ENCODE assay signal across 27 cellular contexts in the genomic region with DNA sequence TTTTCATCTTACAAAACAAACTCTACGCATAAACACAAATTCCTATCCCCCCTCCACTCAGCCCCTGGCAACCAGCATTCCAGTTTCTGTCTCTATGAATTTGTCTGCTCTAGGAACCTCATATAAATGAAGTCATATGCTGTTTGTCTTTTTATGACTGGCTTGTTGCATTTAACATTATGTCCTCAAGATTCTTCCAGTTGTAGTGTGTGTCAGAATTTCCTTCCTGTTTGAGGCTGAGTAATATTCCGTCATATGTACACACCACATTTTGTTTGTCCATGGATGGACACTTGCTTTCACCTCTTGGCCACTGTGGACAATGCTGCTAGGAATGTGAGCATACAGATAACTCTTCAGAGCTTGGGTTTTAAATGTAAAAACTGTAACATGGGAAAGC.
"Had no signal": no experiment of that assay in that cellular context is flagged by ENCODE, and none has a peak within 500 bp of the region (broad histone marks: within the 10 kb centered on the region; RNA-seq: fewer than 3 reads in every experiment).

No MANE protein-coding gene starts in this region.

- H3K36me3 Mint-ChIP-seq: activated naive CD8-positive, alpha-beta T cell had no signal

- DNase-seq: activated CD4-positive, alpha-beta T cell treated with anti-CD3 and anti-CD28 coated beads for 36 hours; activated CD4-positive, CD25-positive, alpha-beta regulatory T cell; activated CD8-positive, alpha-beta memory T cell treated with anti-CD3 and anti-CD28 coated beads, Interleukin-2, amount 50 U/mL, for 4 hours; activated CD8-positive, alpha-beta T cell treated with anti-CD3 and anti-CD28 coated beads for 36 hours; activated effector memory CD4-positive, alpha-beta T cell treated with Interleukin-2 at 50 U/mL for 16 hours; activated naive CD4-positive, alpha-beta T cell treated with anti-CD3 and anti-CD28 coated beads for 36 hours; amygdala; MM.1S; NCI-H1105; NCI-H1436; NCI-H187; NCI-H2081; NCI-H510A treated with DMSO at 0.1 percent for 48 hours; NCI-H69; NK-92 treated with Interleukin-12 subunit alpha and Interleukin-12 subunit beta, amount 100 ng/mL, for 24 hours; OCI-M1; Right ventricle myocardium superior; SJCRH30; SK-N-SH; T-helper 1 cell had no signal

- H3K27me3 ChIP-seq: SJCRH30 had no signal

- H3K4me2 ChIP-seq: SK-N-SH had no signal

- H3K4me1 Mint-ChIP-seq: activated CD4-positive, alpha-beta T cell treated with anti-CD3 and anti-CD28 coated beads for 36 hours; central memory CD8-positive, alpha-beta T cell had no signal

- H3K4me1 ChIP-seq: SJCRH30 had no signal

- H3K4me3 Mint-ChIP-seq: activated CD4-positive, alpha-beta T cell treated with anti-CD3 and anti-CD28 coated beads for 36 hours; activated CD8-positive, alpha-beta T cell treated with anti-CD3 and anti-CD28 coated beads for 36 hours; activated naive CD4-positive, alpha-beta T cell treated with anti-CD3 and anti-CD28 coated beads for 36 hours; activated naive CD8-positive, alpha-beta T cell; brain; central memory CD8-positive, alpha-beta T cell had no signal

- ATAC-seq: activated CD4-positive, alpha-beta T cell treated with anti-CD3 and anti-CD28 coated beads for 36 hours; activated CD8-positive, alpha-beta T cell treated with anti-CD3 and anti-CD28 coated beads for 36 hours; Panc1 had no signal

- H3K9me3 ChIP-seq: SJCRH30, SK-N-SH had no signal

- FAIRE-seq: astrocyte had no signal

- H3K27me3 Mint-ChIP-seq: activated CD8-positive, alpha-beta T cell treated with anti-CD3 and anti-CD28 coated beads for 36 hours; activated naive CD8-positive, alpha-beta T cell; central memory CD8-positive, alpha-beta T cell had no signal

- H3K4me3 ChIP-seq: SJCRH30 had no signal

- H3K9ac ChIP-seq: SK-N-SH had no signal

- H3K27ac ChIP-seq: RWPE1, SJCRH30, VCaP had no signal

- H3K27ac Mint-ChIP-seq: activated CD4-positive, alpha-beta T cell treated with anti-CD3 and anti-CD28 coated beads for 36 hours; activated CD8-positive, alpha-beta T cell treated with anti-CD3 and anti-CD28 coated beads for 36 hours; activated naive CD4-positive, alpha-beta T cell treated with anti-CD3 and anti-CD28 coated beads for 36 hours; activated naive CD8-positive, alpha-beta T cell; brain had no signal

- H3K9me3 Mint-ChIP-seq: activated CD8-positive, alpha-beta T cell treated with anti-CD3 and anti-CD28 coated beads for 36 hours; activated naive CD4-positive, alpha-beta T cell treated with anti-CD3 and anti-CD28 coated beads for 36 hours; central memory CD8-positive, alpha-beta T cell had no signal
